26 cellular contexts compared by ENCODE assay signal in the genomic region with DNA sequence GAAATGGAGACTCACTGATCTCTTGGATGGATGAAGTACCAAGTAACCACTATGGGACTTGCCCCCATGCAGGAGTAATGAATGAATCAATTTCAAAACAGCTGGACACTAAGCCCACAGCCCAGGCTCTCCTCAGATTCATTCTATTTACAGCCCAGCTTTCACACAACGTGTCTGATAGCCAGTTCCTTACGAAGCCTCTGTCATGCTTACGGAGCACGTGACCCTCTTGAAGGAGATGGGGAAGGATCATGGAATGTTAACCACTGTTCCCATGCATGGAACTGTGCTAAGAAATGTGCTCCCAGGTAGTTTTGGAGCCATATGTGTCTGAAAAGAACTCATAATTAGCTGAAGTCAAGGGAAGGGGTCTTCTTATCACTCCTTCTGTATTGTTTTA.
DNase-seq lines count a peak whose midpoint lies in the region; FAIRE-seq and TF ChIP-seq lines count a peak whose summit lies in the region.
"Had no signal": no experiment of that assay in that cellular context is flagged by ENCODE, and none has a peak within 500 bp of the region (broad histone marks: within the 10 kb centered on the region; RNA-seq: fewer than 3 reads in every experiment).

No MANE protein-coding gene starts in this region.

- no peaks in the 10 kb centered on the region for H3K27me3 Mint-ChIP-seq in nephron progenitor cell (ENCODE audit: low read depth, poor library complexity)

- no peak for FAIRE-seq in urothelium cell line (lab: Jason Lieb, UNC)

- H3K27ac Mint-ChIP-seq in nephron progenitor cell = peak overlapping the region; percentile 86
- H3K27ac Mint-ChIP-seq: CD14-positive monocyte; CD8-positive, alpha-beta memory T cell had no signal

- intact Hi-C loops in esophagus muscularis mucosa (cut with DNase I) = no loop called here
- intact Hi-C loops in sigmoid colon (cut with DNase I) = no loop called here

- H3K36me3 ChIP-seq in cardiac muscle cell (no peaks in the 10 kb centered on the region), right atrium auricular region (no peaks in the 10 kb centered on the region), esophagus muscularis mucosa (no peaks in the 10 kb centered on the region), sigmoid colon (no peaks in the 10 kb centered on the region)

- TF ChIP-seq CTCF in cardiac muscle cell (IDR thresholded peaks at IDR 0.05; ENCODE audit: low read depth, low read length) = no peak
- TF ChIP-seq CTCF in right atrium auricular region (IDR thresholded peaks at IDR 0.05) = no peak
- TF ChIP-seq CTCF in esophagus muscularis mucosa (IDR thresholded peaks at IDR 0.05) = no peak
- no peak for TF ChIP-seq CTCF in nephron progenitor cell (IDR thresholded peaks at IDR 0.05)
- TF ChIP-seq CTCF in sigmoid colon (IDR thresholded peaks at IDR 0.05) = no peak

- H3K27ac ChIP-seq in cardiac muscle cell = peak overlapping the region; percentile 86
- H3K27ac ChIP-seq in right atrium auricular region = no peak overlapping the region
- no peak overlapping the region for H3K27ac ChIP-seq in esophagus muscularis mucosa (replicated peaks in 1 of 4)
- H3K27ac ChIP-seq in sigmoid colon = no peak overlapping the region
- H3K27ac ChIP-seq: 22Rv1, KMS-11 had no signal

- in situ Hi-C loops in KBM-7 (cut with MboI; ENCODE audit: low pct_unique_long_range_greater_than_20kb, low sequenced_read_pairs) = no loop called here

- TF ChIP-seq EP300 in esophagus muscularis mucosa (IDR thresholded peaks at IDR 0.05) (no peak), sigmoid colon (IDR thresholded peaks at IDR 0.05) (no peak)

- H3K4me1 ChIP-seq in cardiac muscle cell (ENCODE audit: low read depth) (peaks cover 47% of the 10 kb centered on the region), right atrium auricular region (no peaks in the 10 kb centered on the region), esophagus muscularis mucosa (no peaks in the 10 kb centered on the region), sigmoid colon (no peaks in the 10 kb centered on the region)
- H3K4me1 ChIP-seq: BE2C had no signal

- no peaks in the 10 kb centered on the region for H3K27me3 ChIP-seq in cardiac muscle cell
- H3K27me3 ChIP-seq in right atrium auricular region = no peaks in the 10 kb centered on the region
- H3K27me3 ChIP-seq in esophagus muscularis mucosa = no peaks in the 10 kb centered on the region
- no peaks in the 10 kb centered on the region for H3K27me3 ChIP-seq in sigmoid colon
- H3K27me3 ChIP-seq: BE2C had no signal

- TF ChIP-seq POLR2A in esophagus muscularis mucosa (IDR thresholded peaks at IDR 0.05; ENCODE audit: low read depth) (no peak), sigmoid colon (IDR thresholded peaks at IDR 0.05) (no peak)

- H3K4me3 ChIP-seq in cardiac muscle cell = no peak overlapping the region
- no peak overlapping the region for H3K4me3 ChIP-seq in right atrium auricular region
- no peak overlapping the region for H3K4me3 ChIP-seq in esophagus muscularis mucosa
- no peak overlapping the region for H3K4me3 ChIP-seq in sigmoid colon

- no peak overlapping the region for H3K4me3 Mint-ChIP-seq in nephron progenitor cell
- H3K4me3 Mint-ChIP-seq: CD8-positive, alpha-beta memory T cell had no signal

- DNase-seq in cardiac muscle cell (ENCODE audit: low read depth in 1 of 2, low spot score in 1 of 2) = peak in 1 of 2 donors; percentile 51
- DNase-seq in right atrium auricular region (ENCODE audit: low spot score) = no peak
- DNase-seq in esophagus muscularis mucosa (ENCODE audit: extremely low spot score) = peak; percentile 75
- DNase-seq in nephron progenitor cell = no peak
- DNase-seq in urothelium cell line (ENCODE audit: low spot score) = peak; percentile 17
- no peak for DNase-seq in activated gamma-delta T cell treated with Interleukin-2 at 50 U/mL for 16 hours
- no peak for DNase-seq in KBM-7
- DNase-seq in sigmoid colon = no peak
- DNase-seq: ACHN; BE2C; Calu3; CD8-positive, alpha-beta memory T cell; DMS153; DND-41; GOT3; HCEC 1CT; MM.1S; NCI-H2029; NCI-H226; NCI-H510A; NCI-H69; Right ventricle myocardium superior; RPMI8226 had no signal

- peaks cover 28% of the 10 kb centered on the region for H3K9me3 Mint-ChIP-seq in nephron progenitor cell

- peaks cover 38% of the 10 kb centered on the region for H3K4me1 Mint-ChIP-seq in nephron progenitor cell
- H3K4me1 Mint-ChIP-seq: CD8-positive, alpha-beta memory T cell had no signal

- WGBS in esophagus muscularis mucosa = 87% methylated on average over 4 of the region's 4 CpGs
- WGBS in sigmoid colon, 2 donors = 85% methylated on average over 4 of the region's 4 CpGs

- H3K9me3 ChIP-seq in cardiac muscle cell (ENCODE audit: low read depth) (no peaks in the 10 kb centered on the region), right atrium auricular region (peaks cover 0 to 7% of the 10 kb centered on the region in 2 donors), esophagus muscularis mucosa (peaks cover 0 to 7% (median 0%) of the 10 kb centered on the region in 4 donors), sigmoid colon (no peaks in the 10 kb centered on the region)
- H3K9me3 ChIP-seq: BE2C had no signal

- H3K36me3 Mint-ChIP-seq in nephron progenitor cell (ENCODE audit: low read depth) = peaks cover 35% of the 10 kb centered on the region
- H3K36me3 Mint-ChIP-seq: CD14-positive monocyte; CD8-positive, alpha-beta memory T cell had no signal

Comparison
In these comparisons a context has a peak if more than half of its experiments do, and no peak if none do; other contexts are left out.
1. DNase-seq: peak in esophagus muscularis mucosa (single experiment) and urothelium cell line (single experiment); none in right atrium auricular region (single experiment), nephron progenitor cell (single experiment), activated gamma-delta T cell treated with Interleukin-2 at 50 U/mL for 16 hours (single experiment), KBM-7 (single experiment) and sigmoid colon (single experiment).